1 cellular context compared by ENCODE assay signal in the genomic region with DNA sequence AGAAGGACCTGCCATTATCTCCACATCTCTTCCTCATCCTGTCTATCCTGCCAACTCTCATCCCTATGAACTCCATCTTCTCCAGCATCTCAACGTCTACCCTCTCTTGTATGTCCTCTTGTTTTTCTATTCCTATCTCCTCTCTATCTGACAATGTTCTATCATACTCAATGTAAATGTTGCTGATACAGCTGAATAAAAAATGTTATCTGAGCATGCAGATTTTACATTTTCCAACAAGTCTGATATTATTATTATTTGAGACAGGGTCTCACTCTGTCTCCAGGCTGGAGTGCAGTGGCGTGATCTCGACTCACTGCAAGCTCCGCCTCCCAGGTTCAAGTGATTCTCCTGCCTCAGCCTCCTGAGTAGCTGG.
TF ChIP-seq lines count a peak whose summit lies in the region.

No MANE protein-coding gene starts in this region.

TF ChIP-seq in HepG2, 621 proteins besides CTCF, POLR2A, EP300 and RAD21:
- no peak for TF ChIP-seq CENPX (CRISPR knock-in tag; IDR thresholded peaks at IDR 0.05)
- peak; percentile 51 to 63; a peak in 3 of 4 replicates for TF ChIP-seq MAFK (conservative IDR thresholded peaks at IDR 0.05 in 1 of 2, IDR thresholded peaks at IDR 0.05 in 1 of 2; ENCODE audit: low read length in 2 of 2)
- no peak for TF ChIP-seq ZNF10 (CRISPR knock-in tag; IDR thresholded peaks at IDR 0.05; ENCODE audit: borderline replicate concordance, low read depth)
- no peak for TF ChIP-seq SMARCC2 (IDR thresholded peaks at IDR 0.05)
- TF ChIP-seq, protein P1, sequence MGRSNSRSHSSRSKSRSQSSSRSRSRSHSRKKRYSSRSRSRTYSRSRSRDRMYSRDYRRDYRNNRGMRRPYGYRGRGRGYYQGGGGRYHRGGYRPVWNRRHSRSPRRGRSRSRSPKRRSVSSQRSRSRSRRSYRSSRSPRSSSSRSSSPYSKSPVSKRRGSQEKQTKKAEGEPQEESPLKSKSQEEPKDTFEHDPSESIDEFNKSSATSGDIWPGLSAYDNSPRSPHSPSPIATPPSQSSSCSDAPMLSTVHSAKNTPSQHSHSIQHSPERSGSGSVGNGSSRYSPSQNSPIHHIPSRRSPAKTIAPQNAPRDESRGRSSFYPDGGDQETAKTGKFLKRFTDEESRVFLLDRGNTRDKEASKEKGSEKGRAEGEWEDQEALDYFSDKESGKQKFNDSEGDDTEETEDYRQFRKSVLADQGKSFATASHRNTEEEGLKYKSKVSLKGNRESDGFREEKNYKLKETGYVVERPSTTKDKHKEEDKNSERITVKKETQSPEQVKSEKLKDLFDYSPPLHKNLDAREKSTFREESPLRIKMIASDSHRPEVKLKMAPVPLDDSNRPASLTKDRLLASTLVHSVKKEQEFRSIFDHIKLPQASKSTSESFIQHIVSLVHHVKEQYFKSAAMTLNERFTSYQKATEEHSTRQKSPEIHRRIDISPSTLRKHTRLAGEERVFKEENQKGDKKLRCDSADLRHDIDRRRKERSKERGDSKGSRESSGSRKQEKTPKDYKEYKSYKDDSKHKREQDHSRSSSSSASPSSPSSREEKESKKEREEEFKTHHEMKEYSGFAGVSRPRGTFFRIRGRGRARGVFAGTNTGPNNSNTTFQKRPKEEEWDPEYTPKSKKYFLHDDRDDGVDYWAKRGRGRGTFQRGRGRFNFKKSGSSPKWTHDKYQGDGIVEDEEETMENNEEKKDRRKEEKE (IDR thresholded peaks at IDR 0.05): no peak
- no peak for TF ChIP-seq HOXA5 (CRISPR knock-in tag; IDR thresholded peaks at IDR 0.05)
- TF ChIP-seq FOXO1 (CRISPR knock-in tag; IDR thresholded peaks at IDR 0.05): no peak
- TF ChIP-seq NPAS2 (CRISPR knock-in tag; IDR thresholded peaks at IDR 0.05; ENCODE audit: borderline replicate concordance): no peak
- peak; percentile 45; the same call in 1 of the 2 replicates for TF ChIP-seq MAFF (IDR thresholded peaks at IDR 0.05; ENCODE audit: low read depth, low read length)
